In the genomic region with DNA sequence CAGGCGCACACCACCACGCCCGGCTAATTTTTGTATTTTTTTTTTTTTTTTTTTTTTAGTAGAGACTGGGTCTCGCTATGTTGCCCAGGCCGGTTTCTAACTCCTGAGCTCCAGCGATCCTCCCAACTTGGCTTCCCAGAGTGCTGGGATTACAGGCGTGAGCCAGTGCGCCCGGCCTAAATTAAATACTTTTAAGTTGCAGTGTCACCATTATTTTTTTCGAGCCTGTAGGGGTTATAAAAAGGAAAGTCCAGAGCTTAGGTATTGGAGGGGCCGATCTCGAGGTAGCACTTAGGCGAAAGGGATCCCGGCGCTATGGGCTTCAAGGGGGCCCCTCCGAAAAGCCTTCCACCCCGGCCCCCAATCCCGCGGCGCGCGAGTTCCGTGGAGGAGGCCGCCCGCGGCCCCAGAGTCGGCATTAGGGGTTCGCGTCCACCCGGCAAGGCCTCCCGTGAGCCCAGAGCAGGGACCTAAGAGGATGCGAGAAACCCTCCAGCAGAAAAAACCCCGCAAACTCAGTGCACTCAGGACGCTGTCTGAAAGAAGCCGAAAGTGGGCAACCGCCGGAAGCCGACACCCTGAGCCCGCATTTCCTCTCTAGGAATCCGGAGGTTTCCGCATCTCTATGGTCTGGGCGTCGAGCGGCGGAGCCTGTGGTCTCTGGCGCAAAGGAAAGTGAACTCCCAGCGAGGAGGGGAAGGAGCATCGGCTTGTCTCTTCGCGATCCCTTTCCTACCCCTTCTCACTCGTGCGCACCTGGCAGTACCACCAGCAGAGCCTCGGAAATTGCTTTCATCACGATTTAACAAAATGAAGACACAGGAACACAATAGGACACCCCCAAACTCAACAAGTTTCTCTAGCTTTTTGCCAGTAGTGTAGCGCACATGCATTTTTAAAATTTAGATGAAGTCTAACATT, we compare ENCODE assay signal across 8 cellular contexts. TPM values are rescaled to one million over a fixed set of nuclear protein-coding genes. Genes with fewer than 3 reads are reported as not detected.
DNase-seq lines count a peak whose midpoint lies in the region; ATAC-seq, FAIRE-seq and TF ChIP-seq lines count a peak whose summit lies in the region.

No MANE protein-coding gene starts in this region.

- no peaks in the 10 kb centered on the region for H3K36me3 Mint-ChIP-seq in WTC11

- peak; percentile 45 for DNase-seq in 8988T
- DNase-seq in NCI-H2196 (lab: John Stamatoyannopoulos, UW; ENCODE audit: unreplicated experiment): peak; percentile 89
- peak; percentile 87 for DNase-seq in WTC11 (ENCODE audit: low spot score)
- peak; percentile 74 for DNase-seq in bronchial epithelial cell (ENCODE audit: low read depth)
- DNase-seq in inferior parietal cortex (ENCODE audit: extremely low spot score): peak; percentile 89
- peak; percentile 79 for DNase-seq in smooth muscle cell of the brain vasculature (ENCODE audit: low read depth, low spot score)

- TF ChIP-seq CTCF in WTC11 (IDR thresholded peaks at IDR 0.05) (no peak), bronchial epithelial cell (IDR thresholded peaks at IDR 0.05; ENCODE audit: insufficient read depth, low read length, severe bottlenecking) (no peak)

- H3K4me1 Mint-ChIP-seq in WTC11: peaks cover 8% of the 10 kb centered on the region

- H3K9me3 Mint-ChIP-seq in WTC11: no peaks in the 10 kb centered on the region

- peak overlapping the region; percentile 70 for H3K4me3 Mint-ChIP-seq in WTC11

- TF ChIP-seq POLR2A in GM18526 (IDR thresholded peaks at IDR 0.05; ENCODE audit: extremely low read depth, insufficient read length): peak; percentile 54

- peak overlapping the region; percentile 61; the same call in 1 of the 2 replicates for H3K27ac Mint-ChIP-seq in WTC11

- POLR2A ChIA-PET in WTC11 (lab: Charles Lee): interaction anchor here (1.7 kb wide), 1 partner anchor 16 kb away, joined by 5 read pairs; no protein-coding TSS in a partner anchor

- H3K27me3 ChIP-seq in bronchial epithelial cell (ENCODE audit: control insufficient read depth, insufficient read depth, low read length): no peaks in the 10 kb centered on the region

- ATAC-seq in HG03095 (IDR thresholded peaks at IDR 0.05; ENCODE audit: unreplicated experiment) (peak; percentile 62), WTC11 (peak; percentile 94)

- FAIRE-seq in bronchial epithelial cell (lab: Jason Lieb, UNC): no peak

- H3K27me3 Mint-ChIP-seq in WTC11 (ENCODE audit: low read depth): peaks cover 11% of the 10 kb centered on the region

- CTCF ChIA-PET in WTC11 (lab: Charles Lee): interaction anchor here (0.6 to 2.3 kb wide), 6 partner anchors 14 to 1242 kb away, joined by 3 to 14 read pairs (median 3); a partner anchor contains a TSS

- no peaks in the 10 kb centered on the region for H3K36me3 ChIP-seq in bronchial epithelial cell (ENCODE audit: control insufficient read depth, insufficient read depth, low read length)

- peak overlapping the region; percentile 49 for H3K4me3 ChIP-seq in bronchial epithelial cell (ENCODE audit: low read depth, low read length)

TF ChIP-seq in WTC11, 78 proteins besides CTCF, POLR2A, EP300 and RAD21:
- TF ChIP-seq ZNF396 (CRISPR knock-in tag; IDR thresholded peaks at IDR 0.05; ENCODE audit: borderline replicate concordance) (no peak), ETV6 (CRISPR knock-in tag; IDR thresholded peaks at IDR 0.05) (peak; percentile 82; the same call in 1 of the 2 replicates), SP1 (CRISPR knock-in tag; conservative IDR thresholded peaks at IDR 0.05) (0 out of 2 replicates have a peak, but pooled peaks have one; percentile 16)
- TF ChIP-seq, protein P1, sequence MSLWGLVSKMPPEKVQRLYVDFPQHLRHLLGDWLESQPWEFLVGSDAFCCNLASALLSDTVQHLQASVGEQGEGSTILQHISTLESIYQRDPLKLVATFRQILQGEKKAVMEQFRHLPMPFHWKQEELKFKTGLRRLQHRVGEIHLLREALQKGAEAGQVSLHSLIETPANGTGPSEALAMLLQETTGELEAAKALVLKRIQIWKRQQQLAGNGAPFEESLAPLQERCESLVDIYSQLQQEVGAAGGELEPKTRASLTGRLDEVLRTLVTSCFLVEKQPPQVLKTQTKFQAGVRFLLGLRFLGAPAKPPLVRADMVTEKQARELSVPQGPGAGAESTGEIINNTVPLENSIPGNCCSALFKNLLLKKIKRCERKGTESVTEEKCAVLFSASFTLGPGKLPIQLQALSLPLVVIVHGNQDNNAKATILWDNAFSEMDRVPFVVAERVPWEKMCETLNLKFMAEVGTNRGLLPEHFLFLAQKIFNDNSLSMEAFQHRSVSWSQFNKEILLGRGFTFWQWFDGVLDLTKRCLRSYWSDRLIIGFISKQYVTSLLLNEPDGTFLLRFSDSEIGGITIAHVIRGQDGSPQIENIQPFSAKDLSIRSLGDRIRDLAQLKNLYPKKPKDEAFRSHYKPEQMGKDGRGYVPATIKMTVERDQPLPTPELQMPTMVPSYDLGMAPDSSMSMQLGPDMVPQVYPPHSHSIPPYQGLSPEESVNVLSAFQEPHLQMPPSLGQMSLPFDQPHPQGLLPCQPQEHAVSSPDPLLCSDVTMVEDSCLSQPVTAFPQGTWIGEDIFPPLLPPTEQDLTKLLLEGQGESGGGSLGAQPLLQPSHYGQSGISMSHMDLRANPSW (CRISPR knock-in tag; conservative IDR thresholded peaks at IDR 0.05; ENCODE audit: low read depth): no peak
- TF ChIP-seq, protein P2, sequence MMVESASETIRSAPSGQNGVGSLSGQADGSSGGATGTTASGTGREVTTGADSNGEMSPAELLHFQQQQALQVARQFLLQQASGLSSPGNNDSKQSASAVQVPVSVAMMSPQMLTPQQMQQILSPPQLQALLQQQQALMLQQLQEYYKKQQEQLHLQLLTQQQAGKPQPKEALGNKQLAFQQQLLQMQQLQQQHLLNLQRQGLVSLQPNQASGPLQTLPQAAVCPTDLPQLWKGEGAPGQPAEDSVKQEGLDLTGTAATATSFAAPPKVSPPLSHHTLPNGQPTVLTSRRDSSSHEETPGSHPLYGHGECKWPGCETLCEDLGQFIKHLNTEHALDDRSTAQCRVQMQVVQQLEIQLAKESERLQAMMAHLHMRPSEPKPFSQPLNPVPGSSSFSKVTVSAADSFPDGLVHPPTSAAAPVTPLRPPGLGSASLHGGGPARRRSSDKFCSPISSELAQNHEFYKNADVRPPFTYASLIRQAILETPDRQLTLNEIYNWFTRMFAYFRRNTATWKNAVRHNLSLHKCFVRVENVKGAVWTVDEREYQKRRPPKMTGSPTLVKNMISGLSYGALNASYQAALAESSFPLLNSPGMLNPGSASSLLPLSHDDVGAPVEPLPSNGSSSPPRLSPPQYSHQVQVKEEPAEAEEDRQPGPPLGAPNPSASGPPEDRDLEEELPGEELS (CRISPR knock-in tag; IDR thresholded peaks at IDR 0.05): 0 out of 2 replicates have a peak, but pooled peaks have one; percentile 44

RNA-seq across cellular contexts. Expression of a gene that starts 14.1 kb away (rescaled TPM):
- total RNA-seq in WTC11 (2021) (11.3 to 17.8 TPM (median 13.3 TPM) in 3 replicates), bronchial epithelial cell (0.90 and 1.1 TPM in 2 replicates)

Comparison
In these comparisons a context has a peak if more than half of its experiments do, and no peak if none do; other contexts are left out.
1. Peak in every context shown above with its lines: DNase-seq, ATAC-seq and H3K4me3 ChIP-seq.